Comparison of ENCODE assay signal across 1 cellular context in genomic region chr3:168048414-168049330, GRCh38.
TF ChIP-seq lines count a peak whose summit lies in the region.

No MANE protein-coding gene starts in this region.

TF ChIP-seq in H1, 55 proteins besides CTCF, POLR2A, EP300 and RAD21 (continued from another document):
- TF ChIP-seq ATF2 (IDR thresholded peaks at IDR 0.05; ENCODE audit: low read length) (no peak), KDM1A (IDR thresholded peaks at IDR 0.05; ENCODE audit: borderline replicate concordance, low read length) (no peak), POU5F1 (IDR thresholded peaks at IDR 0.05; ENCODE audit: low read depth, low read length) (no peak), SAP30 (IDR thresholded peaks at IDR 0.05; ENCODE audit: insufficient read depth, insufficient replicate concordance, low read length) (no peak), SUZ12 (IDR thresholded peaks at IDR 0.05; ENCODE audit: low read length) (no peak), RNF2 (IDR thresholded peaks at IDR 0.05; ENCODE audit: borderline replicate concordance, low read depth, low read length, missing control alignments, poor library complexity, severe bottlenecking) (no peak), SIX5 (IDR thresholded peaks at IDR 0.05; ENCODE audit: low read depth, low read length) (no peak)
